ENCODE assay signal across 10 cellular contexts in genomic region chr16:88619859-88620655, GRCh38. TPM values are rescaled to one million over a fixed set of nuclear protein-coding genes. Genes with fewer than 3 reads are reported as not detected.
DNase-seq lines count a peak whose midpoint lies in the region; ATAC-seq, FAIRE-seq and TF ChIP-seq lines count a peak whose summit lies in the region.
"Had no signal": no experiment of that assay in that cellular context is flagged by ENCODE, and none has a peak within 500 bp of the region (broad histone marks: within the 10 kb centered on the region; RNA-seq: fewer than 3 reads in every experiment).

No MANE protein-coding gene starts in this region.

- H2BK15ac ChIP-seq in H1 (ENCODE audit: low read length): no peak overlapping the region

- H3K18ac ChIP-seq in H1 (ENCODE audit: extremely low read depth, low read length): no peak overlapping the region

- no peak overlapping the region for H2AFZ ChIP-seq in H1 (ENCODE audit: low read length)

- H3K79me2 ChIP-seq in H1 (ENCODE audit: control insufficient read depth in 1 of 2, insufficient read depth in 2 of 2, low read length in 2 of 2): peaks cover 0 to 13% of the 10 kb centered on the region in 2 experiments; a peak in 1 of 4 replicates

- no peak for TF ChIP-seq POLR2A in H1 (IDR thresholded peaks at IDR 0.05; ENCODE audit: control extremely low read depth in 1 of 2, low read depth in 2 of 2, low read length in 2 of 2)

- CTCF ChIA-PET in H1 (lab: Charles Lee; ENCODE audit: partially characterized antibody): interaction anchor here (0.6 to 2.7 kb wide), 8 partner anchors 9 to 1325 kb away, joined by 3 to 14 read pairs (median 3); no protein-coding TSS in a partner anchor

- TF ChIP-seq CTCF in H1 (IDR thresholded peaks at IDR 0.05; ENCODE audit: control extremely low read depth in 1 of 3, insufficient read depth in 1 of 3, low read depth in 1 of 3, low read length in 3 of 3): no peak

- no peak overlapping the region for H4K8ac ChIP-seq in H1 (ENCODE audit: extremely low read depth, insufficient read depth, low read length)

- H2BK120ac ChIP-seq in H1 (replicated peaks; ENCODE audit: low read depth, low read length): no peak overlapping the region

- FAIRE-seq in H1 (lab: Jason Lieb, UNC): no peak

- no peak overlapping the region for H2BK12ac ChIP-seq in H1 (ENCODE audit: low read depth, low read length)

- no peak overlapping the region for H4K5ac ChIP-seq in H1 (ENCODE audit: insufficient read length, low read depth, low read length)

- no peaks in the 10 kb centered on the region for H3K23me2 ChIP-seq in H1 (ENCODE audit: low read depth, low read length)

- no peak overlapping the region for H3K14ac ChIP-seq in H1 (ENCODE audit: insufficient read length)

- no peaks in the 10 kb centered on the region for H3K9me3 ChIP-seq in SJSA1 (replicated peaks)
- no peaks in the 10 kb centered on the region for H3K9me3 ChIP-seq in H1 (ENCODE audit: insufficient read depth in 2 of 2, low read depth in 1 of 2, low read length in 1 of 2)

- no peak overlapping the region for H3K9ac ChIP-seq in H1 (replicated peaks in 1 of 4; ENCODE audit: extremely low read depth in 1 of 4, low read depth in 3 of 4, low read length in 3 of 4)

- 94% methylated on average over 10 of the region's 11 CpGs; no CpG with 5 or more reads in 1 of the 2 experiments for WGBS in H1 (ENCODE audit: extremely low coverage in 1 of 2, insufficient coverage in 1 of 2, insufficient read length in 1 of 2, insufficient replicate concordance in 2 of 2, low coverage in 1 of 2, low lambda C conversion rate in 2 of 2, missing lambda C conversion rate in 1 of 2), 2 experiments

- no peak overlapping the region for H3K56ac ChIP-seq in H1 (replicated peaks; ENCODE audit: insufficient read length, low read depth, low read length)

- H3K4me2 ChIP-seq in H1 (ENCODE audit: insufficient read depth in 1 of 2, low read depth in 2 of 2, low read length in 2 of 2): no peak overlapping the region

- no peak overlapping the region for H3K4me3 ChIP-seq in SJSA1
- no peak overlapping the region for H3K4me3 ChIP-seq in H1 (ENCODE audit: extremely low read depth in 1 of 4, insufficient read depth in 2 of 4, low read depth in 3 of 4, low read length in 4 of 4)

- DNase-seq in SJSA1 (ENCODE audit: low read depth in 1 of 2, low spot score in 2 of 2): peak; percentile 79 to 82
- DNase-seq in activated CD8-positive, alpha-beta memory T cell treated with anti-CD3 and anti-CD28 coated beads, Interleukin-2, amount 50 U/mL, for 4 hours: peak; percentile 57
- DNase-seq in H1 (ENCODE audit: low read depth in 1 of 2, low spot score in 2 of 2): no peak
- DNase-seq in stimulated activated CD8-positive, alpha-beta memory T cell treated with anti-CD3 and anti-CD28 coated beads, Interleukin-4, amount 100 ng/mL, for 4 hours (ENCODE audit: low read depth in 2 of 2, low spot score in 1 of 2): peak; percentile 37 to 48
- DNase-seq in NCI-H2171 treated with DMSO at 0.1 percent for 48 hours (lab: John Stamatoyannopoulos, UW): no peak
- DNase-seq in HuH-7 (ENCODE audit: low spot score): no peak
- DNase-seq: NCI-H187 treated with DMSO at 0.1 percent for 48 hours, SHP77 treated with DMSO at 0.1 percent for 48 hours had no signal

- TF ChIP-seq RAD21 in H1 (IDR thresholded peaks at IDR 0.05 in 1 of 2, conservative IDR thresholded peaks at IDR 0.05 in 1 of 2; ENCODE audit: low read depth in 2 of 2, low read length in 2 of 2): no peak

- H3K23ac ChIP-seq in H1 (ENCODE audit: insufficient read length): no peak overlapping the region

- H3K36me3 ChIP-seq in SJSA1 (peaks cover 80% of the 10 kb centered on the region), H1 (ENCODE audit: control insufficient read depth in 2 of 4, insufficient read depth in 4 of 4, low read length in 3 of 4) (peaks cover 16 to 34% (median 23%) of the 10 kb centered on the region in 4 experiments)

- H3K27me3 ChIP-seq in SJSA1 (replicated peaks): no peaks in the 10 kb centered on the region
- no peaks in the 10 kb centered on the region for H3K27me3 ChIP-seq in H1 (replicated peaks in 1 of 4; ENCODE audit: control insufficient read depth in 3 of 4, extremely low read depth in 1 of 4, insufficient read depth in 3 of 4, low read length in 3 of 4)

- no peak for TF ChIP-seq EP300 in H1 (IDR thresholded peaks at IDR 0.05; ENCODE audit: borderline replicate concordance in 1 of 2, low read depth in 2 of 2, low read length in 2 of 2)

- no peak overlapping the region for H2AK5ac ChIP-seq in H1 (ENCODE audit: low read depth, low read length)

- peak overlapping the region; percentile 26; the same call in 1 of the 2 replicates for H2BK5ac ChIP-seq in H1 (ENCODE audit: low read depth, low read length)

- no peak for ATAC-seq in GM21717 (IDR thresholded peaks at IDR 0.05; ENCODE audit: unreplicated experiment)

- H3K27ac ChIP-seq in SJSA1 (peak overlapping the region; percentile 25; the same call in 1 of the 2 replicates), H1 (ENCODE audit: low read depth, low read length) (no peak overlapping the region; the same call in 1 of the 2 replicates)

- no peak overlapping the region for H2BK20ac ChIP-seq in H1 (ENCODE audit: low read length)

- H3K4me1 ChIP-seq in SJSA1 (replicated peaks): peaks cover 40% of the 10 kb centered on the region
- H3K4me1 ChIP-seq in H1 (replicated peaks in 1 of 4; ENCODE audit: control insufficient read depth in 3 of 4, insufficient read depth in 4 of 4, low read length in 3 of 4): peaks cover 0 to 6% (median 0%) of the 10 kb centered on the region in 4 experiments; a peak in 1 of 7 replicates

- POLR2A ChIA-PET in H1 (lab: Charles Lee; ENCODE audit: partially characterized antibody): interaction anchor here (1.1 to 1.6 kb wide), 4 partner anchors 8 to 18 kb away, joined by 3 to 4 read pairs (median 3); partner anchors contain the start of gene IL17C

- peaks cover 17% of the 10 kb centered on the region in 2 experiments for H4K20me1 ChIP-seq in H1 (replicated peaks in 1 of 2; ENCODE audit: control insufficient read depth in 1 of 2, insufficient read depth in 2 of 2, low read length in 2 of 2)

- peaks cover 17% of the 10 kb centered on the region for H3K79me1 ChIP-seq in H1 (ENCODE audit: low read depth, low read length)

- H3K4ac ChIP-seq in H1 (replicated peaks; ENCODE audit: insufficient read length, low read depth, low read length): no peak overlapping the region

- no peak overlapping the region for H4K91ac ChIP-seq in H1 (replicated peaks; ENCODE audit: insufficient read length, low read length)

TF ChIP-seq in H1, 55 proteins besides CTCF, POLR2A, EP300 and RAD21 (continues in another document):
- TF ChIP-seq CEBPB (IDR thresholded peaks at IDR 0.05; ENCODE audit: low read depth, low read length): no peak
- no peak for TF ChIP-seq JUND (IDR thresholded peaks at IDR 0.05; ENCODE audit: low read length)
- no peak for TF ChIP-seq FOSL1 (IDR thresholded peaks at IDR 0.05; ENCODE audit: insufficient read depth, low read depth, low read length)
- TF ChIP-seq, protein P1, sequence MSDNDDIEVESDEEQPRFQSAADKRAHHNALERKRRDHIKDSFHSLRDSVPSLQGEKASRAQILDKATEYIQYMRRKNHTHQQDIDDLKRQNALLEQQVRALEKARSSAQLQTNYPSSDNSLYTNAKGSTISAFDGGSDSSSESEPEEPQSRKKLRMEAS (IDR thresholded peaks at IDR 0.05): no peak

RNA-seq across cellular contexts. Expression of gene IL17C, which starts 18.3 kb away (rescaled TPM):
- not detected in 2 replicates for total RNA-seq in SJSA1 (2014; rRNA removed; shearing (Covaris generic))
- 1.1 and 1.4 TPM in 2 replicates for total RNA-seq in H1 (2021; fragmentation: NEBNext Ultra II Directional; extraction: Animal tissue kit (Norgen Biotek cat#: 25700))
- polyA plus RNA-seq in H1 (2011; rRNA removed): 1.9 and 3.0 TPM in 2 replicates
- 1.4 TPM for polyA plus RNA-seq in H1 (2011; cell fraction: cytosol; rRNA removed)
- polyA plus RNA-seq in H1 (2011; cell fraction: nucleus; rRNA removed): 4.2 TPM
- polyA plus RNA-seq in H1 (2012, experiment 1 of 2): 2.1 to 3.1 TPM (median 2.5 TPM) in 4 replicates
- polyA plus RNA-seq in H1 (2012, experiment 2 of 2): 2.6 TPM
- 3.1 TPM for polyA plus RNA-seq in H1 (2013, experiment 1 of 2)
- 3.4 TPM for polyA plus RNA-seq in H1 (2013, experiment 2 of 2)
- 0.34 and 0.41 TPM in 2 replicates for polyA minus RNA-seq in H1 (2011; rRNA and poly(A)+ RNA removed)
- 1.5 TPM for polyA minus RNA-seq in H1 (2011; cell fraction: cytosol; rRNA and poly(A)+ RNA removed)
- 2.6 TPM for polyA minus RNA-seq in H1 (2011; cell fraction: nucleus; rRNA and poly(A)+ RNA removed)
- total RNA-seq: G401 had no signal

RNA-seq across cellular contexts. Expression of gene CYBA, which starts 30.8 kb away (rescaled TPM):
- total RNA-seq in SJSA1 (2014; rRNA removed; shearing (Covaris generic)): not detected in 2 replicates
- total RNA-seq in H1 (2021; fragmentation: NEBNext Ultra II Directional; extraction: Animal tissue kit (Norgen Biotek cat#: 25700)): 136 and 161 TPM in 2 replicates
- 254 and 340 TPM in 2 replicates for polyA plus RNA-seq in H1 (2011; rRNA removed)
- polyA plus RNA-seq in H1 (2011; cell fraction: cytosol; rRNA removed): 233 TPM
- polyA plus RNA-seq in H1 (2011; cell fraction: nucleus; rRNA removed): 322 TPM
- 69.1 to 193 TPM (median 184 TPM) in 4 replicates for polyA plus RNA-seq in H1 (2012, experiment 1 of 2)
- 245 TPM for polyA plus RNA-seq in H1 (2012, experiment 2 of 2)
- 267 TPM for polyA plus RNA-seq in H1 (2013, experiment 1 of 2)
- polyA plus RNA-seq in H1 (2013, experiment 2 of 2): 285 TPM
- 41.6 and 53.9 TPM in 2 replicates for polyA minus RNA-seq in H1 (2011; rRNA and poly(A)+ RNA removed)
- polyA minus RNA-seq in H1 (2011; cell fraction: cytosol; rRNA and poly(A)+ RNA removed): 80.0 TPM
- polyA minus RNA-seq in H1 (2011; cell fraction: nucleus; rRNA and poly(A)+ RNA removed): 68.6 TPM

RNA-seq across cellular contexts. Expression of gene MVD, which starts 42.8 kb away (rescaled TPM):
- 38.4 and 42.6 TPM in 2 replicates for total RNA-seq in SJSA1 (2014; rRNA removed; shearing (Covaris generic))
- 77.3 and 80.6 TPM in 2 replicates for total RNA-seq in H1 (2021; fragmentation: NEBNext Ultra II Directional; extraction: Animal tissue kit (Norgen Biotek cat#: 25700))
- polyA plus RNA-seq in H1 (2011; rRNA removed): 47.2 and 72.1 TPM in 2 replicates
- polyA plus RNA-seq in H1 (2011; cell fraction: cytosol; rRNA removed): 74.6 TPM
- polyA plus RNA-seq in H1 (2011; cell fraction: nucleus; rRNA removed): 130 TPM
- 52.7 to 95.2 TPM (median 88.5 TPM) in 4 replicates for polyA plus RNA-seq in H1 (2012, experiment 1 of 2)
- 64.7 TPM for polyA plus RNA-seq in H1 (2012, experiment 2 of 2)
- 71.4 TPM for polyA plus RNA-seq in H1 (2013, experiment 1 of 2)
- 71.3 TPM for polyA plus RNA-seq in H1 (2013, experiment 2 of 2)
- 15.9 and 21.7 TPM in 2 replicates for polyA minus RNA-seq in H1 (2011; rRNA and poly(A)+ RNA removed)
- polyA minus RNA-seq in H1 (2011; cell fraction: cytosol; rRNA and poly(A)+ RNA removed): 39.8 TPM
- 41.1 TPM for polyA minus RNA-seq in H1 (2011; cell fraction: nucleus; rRNA and poly(A)+ RNA removed)

RNA-seq across cellular contexts. Expression of gene ZC3H18, which starts 49.9 kb away (rescaled TPM):
- total RNA-seq in SJSA1 (2014; rRNA removed; shearing (Covaris generic)): 14.6 and 18.2 TPM in 2 replicates
- total RNA-seq in H1 (2021; fragmentation: NEBNext Ultra II Directional; extraction: Animal tissue kit (Norgen Biotek cat#: 25700)): 70.3 and 73.2 TPM in 2 replicates
- 12.1 and 19.2 TPM in 2 replicates for polyA plus RNA-seq in H1 (2011; rRNA removed)
- 17.0 TPM for polyA plus RNA-seq in H1 (2011; cell fraction: cytosol; rRNA removed)
- 42.7 TPM for polyA plus RNA-seq in H1 (2011; cell fraction: nucleus; rRNA removed)
- 44.2 to 48.4 TPM (median 46.4 TPM) in 4 replicates for polyA plus RNA-seq in H1 (2012, experiment 1 of 2)
- 35.2 TPM for polyA plus RNA-seq in H1 (2012, experiment 2 of 2)
- 47.2 TPM for polyA plus RNA-seq in H1 (2013, experiment 1 of 2)
- 44.5 TPM for polyA plus RNA-seq in H1 (2013, experiment 2 of 2)
- polyA minus RNA-seq in H1 (2011; rRNA and poly(A)+ RNA removed): 6.4 and 11.1 TPM in 2 replicates
- polyA minus RNA-seq in H1 (2011; cell fraction: cytosol; rRNA and poly(A)+ RNA removed): 19.7 TPM
- polyA minus RNA-seq in H1 (2011; cell fraction: nucleus; rRNA and poly(A)+ RNA removed): 18.5 TPM

Comparison
In these comparisons a context has a peak if more than half of its experiments do, and no peak if none do; other contexts are left out.
1. DNase-seq: peak in SJSA1 (2 of 2), activated CD8-positive, alpha-beta memory T cell treated with anti-CD3 and anti-CD28 coated beads, Interleukin-2, amount 50 U/mL, for 4 hours (single experiment) and stimulated activated CD8-positive, alpha-beta memory T cell treated with anti-CD3 and anti-CD28 coated beads, Interleukin-4, amount 100 ng/mL, for 4 hours (2 of 2); none in H1 (0 of 2), NCI-H2171 treated with DMSO at 0.1 percent for 48 hours (single experiment) and HuH-7 (single experiment).
2. RNA of gene CYBA, which starts 30.8 kb away (total RNA-seq): 136 to 161 TPM in H1; not detected in SJSA1; every median in the first group is over 100 times any median in the second.